8 cellular contexts compared by ENCODE assay signal in the genomic region with DNA sequence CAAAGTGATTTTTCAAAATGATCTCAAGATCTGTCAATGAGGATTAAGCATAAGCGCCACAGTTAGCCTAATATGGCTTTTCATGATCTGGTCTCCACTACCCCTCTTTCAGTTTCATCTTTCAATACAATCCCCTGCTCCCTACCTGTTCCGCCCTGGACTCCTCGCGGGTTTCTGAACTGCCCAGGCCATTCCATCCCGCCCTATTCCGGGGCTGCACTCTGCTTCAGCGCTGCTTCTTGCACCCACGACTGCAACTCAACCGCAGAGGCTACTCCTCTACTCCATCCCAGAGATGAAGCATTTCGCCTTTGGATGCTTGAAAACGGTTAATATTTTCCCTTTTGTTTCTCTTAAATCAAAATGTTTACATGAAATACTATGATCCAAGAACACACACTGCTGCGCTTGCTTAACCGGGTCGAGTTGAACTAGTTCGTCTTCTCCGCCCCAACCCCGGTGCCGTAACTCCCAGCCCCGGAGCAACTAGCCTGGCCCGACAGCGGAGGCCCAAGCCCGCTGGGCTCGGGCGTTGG. TPM values are rescaled to one million over a fixed set of nuclear protein-coding genes. Genes with fewer than 3 reads are reported as not detected.
A peak's percentile ranks its signal among the peaks of the same experiment; 100 is the strongest.
DNase-seq lines count a peak whose midpoint lies in the region; TF ChIP-seq lines count a peak whose summit lies in the region.

No MANE protein-coding gene starts in this region.

- no peak for TF ChIP-seq POLR2A in adrenal gland (IDR thresholded peaks at IDR 0.05)
- TF ChIP-seq POLR2A in spleen (IDR thresholded peaks at IDR 0.05): no peak

- H3K4me1 ChIP-seq in adrenal gland (replicated peaks in 1 of 2) (peaks cover 10 to 26% of the 10 kb centered on the region in 2 donors), spleen (peaks cover 40 to 55% (median 51%) of the 10 kb centered on the region in 6 donors)

- H3K27me3 ChIP-seq in adrenal gland: no peaks in the 10 kb centered on the region
- no peaks in the 10 kb centered on the region for H3K27me3 ChIP-seq in spleen (replicated peaks in 1 of 7)

- H3K9me3 ChIP-seq in adrenal gland (replicated peaks in 1 of 3) (no peaks in the 10 kb centered on the region), spleen (no peaks in the 10 kb centered on the region)

- intact Hi-C loops in adrenal gland (cut with DNase I): no loop called here
- intact Hi-C loops in spleen (cut with DNase I; ENCODE audit: low total_unique reads): no loop called here

- no peaks in the 10 kb centered on the region for H3K36me3 ChIP-seq in adrenal gland (replicated peaks in 1 of 2)
- peaks cover 0 to 6% (median 0%) of the 10 kb centered on the region in 6 donors for H3K36me3 ChIP-seq in spleen

- WGBS in adrenal gland, 4 donors: 1 to 2% (median 1%) methylated on average over 19 to 24 of the region's 24 CpGs
- WGBS in spleen, 5 donors: 2 to 3% (median 3%) methylated on average over 24 of the region's 24 CpGs

- peak; percentile 38 to 44 for DNase-seq in NCI-H524 (lab: John Stamatoyannopoulos, UW)
- DNase-seq in NCI-H524 treated with DMSO at 0.1 percent for 48 hours (lab: John Stamatoyannopoulos, UW): no peak
- DNase-seq in HCEC 1CT: peak; percentile 18
- DNase-seq in NCI-H128 (lab: John Stamatoyannopoulos, UW; ENCODE audit: unreplicated experiment): peak; percentile 44
- DNase-seq in adrenal gland: peak in 6 of 7 donors; percentile 16 to 63 (median 28)
- DNase-seq in spleen: peak; percentile 83
- DNase-seq in NCI-H1436 (lab: John Stamatoyannopoulos, UW): no peak

- TF ChIP-seq CTCF in adrenal gland (IDR thresholded peaks at IDR 0.05) (no peak), spleen (IDR thresholded peaks at IDR 0.05 in 8 of 11, conservative IDR thresholded peaks at IDR 0.05 in 3 of 11) (no peak)

- H3K4me3 ChIP-seq in adrenal gland (peak overlapping the region in 3 of 4 donors; percentile 63 to 88 (median 78)), iPS-11a (ENCODE audit: low read depth, low read length) (peak overlapping the region; percentile 59), spleen (peak overlapping the region; percentile 52 to 92 (median 68))

- H3K27ac ChIP-seq in adrenal gland (peak overlapping the region; percentile 58 to 96 (median 92)), spleen (peak overlapping the region; percentile 89 to 98 (median 94))

RNA-seq across cellular contexts. Expression of gene OTULIN, which starts 0.7 kb away (rescaled TPM):
- total RNA-seq in adrenal gland (10 to 100 TPM in 7 of 8 donors, 1 to 10 TPM in 1; 5.6 to 40.8 (median 22.1) TPM), spleen (10 to 100 TPM; 30.1 to 53.7 (median 38.0) TPM)
- polyA plus RNA-seq in adrenal gland (1 to 10 TPM; 2.8 to 6.4 (median 5.0) TPM), spleen (1 to 10 TPM; 2.7 to 7.7 (median 4.7) TPM)

Comparison
In these comparisons a context has a peak if more than half of its experiments do, and no peak if none do; other contexts are left out.
1. DNase-seq: peak in NCI-H524 (2 of 2), HCEC 1CT (single experiment), NCI-H128 (single experiment), adrenal gland (6 of 7) and spleen (single experiment); none in NCI-H524 treated with DMSO at 0.1 percent for 48 hours (single experiment) and NCI-H1436 (single experiment).
2. Peak in every context shown above with its lines, with median percentiles within 50 percentile points of each other: H3K4me3 ChIP-seq.